31 cellular contexts compared by ENCODE assay signal in the genomic region with DNA sequence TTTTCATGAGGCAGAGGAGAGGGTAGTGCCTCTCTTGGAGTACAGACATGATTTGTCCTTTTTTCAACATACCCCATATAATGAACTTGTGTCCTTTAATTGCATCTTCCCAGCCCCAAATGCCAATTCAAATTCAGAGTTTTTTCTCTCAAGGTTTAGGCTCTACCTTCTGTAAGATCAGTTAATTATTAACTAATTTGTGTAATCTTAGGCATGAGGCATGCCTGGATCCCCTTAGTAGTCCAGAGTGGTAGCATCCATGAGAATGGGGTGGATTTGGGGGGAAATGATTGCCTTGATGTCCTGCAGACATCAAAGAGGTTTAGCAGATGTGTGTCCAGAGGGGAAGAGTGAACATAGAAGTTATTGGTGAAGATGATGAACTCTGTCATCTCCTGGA.
"Had no signal": no experiment of that assay in that cellular context is flagged by ENCODE, and none has a peak within 500 bp of the region (broad histone marks: within the 10 kb centered on the region; RNA-seq: fewer than 3 reads in every experiment).

No MANE protein-coding gene starts in this region.

- H3K9me3 ChIP-seq: ascending aorta, breast epithelium, colonic mucosa, esophagus squamous epithelium, gastroesophageal sphincter, heart right ventricle had no signal

- FAIRE-seq: endometrium, endothelial cell of umbilical vein had no signal

- H3K27me3 ChIP-seq: ascending aorta, breast epithelium, cardiac muscle cell, colonic mucosa, esophagus squamous epithelium, gastroesophageal sphincter, heart right ventricle had no signal

- DNase-seq: activated CD4-positive, alpha-beta memory T cell treated with anti-CD3 and anti-CD28 coated beads, Interleukin-2, amount 10 ng/mL, durations not matched to agents 7 days and 5 days; activated CD4-positive, alpha-beta T cell treated with anti-CD3 and anti-CD28 coated beads for 1 hour; activated CD4-positive, alpha-beta T cell treated with anti-CD3 and anti-CD28 coated beads for 4 hours; activated CD4-positive, alpha-beta T cell treated with anti-CD3 and anti-CD28 coated beads, Interleukin-2, amount 10 ng/mL, durations not matched to agents 7 days and 5 days; activated CD4-positive, alpha-beta T cell treated with anti-CD3 and anti-CD28 coated beads, Interleukin-2, amount 50 U/mL, for 4 hours; activated CD8-positive, alpha-beta memory T cell treated with anti-CD3 and anti-CD28 coated beads, Interleukin-2, amount 50 U/mL, for 48 hours; activated gamma-delta T cell; activated naive CD4-positive, alpha-beta T cell; activated naive CD4-positive, alpha-beta T cell treated with anti-CD3 and anti-CD28 coated beads, Interleukin-2, amount 10 ng/mL, durations not matched to agents 7 days and 5 days; activated naive CD8-positive, alpha-beta T cell treated with anti-CD3 and anti-CD28 coated beads, Interleukin-2, amount 10 ng/mL, durations not matched to agents 7 days and 5 days; activated T-cell treated with anti-CD3 and anti-CD28 coated beads for 4 hours; activated T-cell treated with anti-CD3 and anti-CD28 coated beads, Interleukin-2, amount 50 U/mL, for 24 hours; activated T-cell treated with anti-CD3 and anti-CD28 coated beads, Interleukin-2, amount 50 U/mL, for 72 hours; central memory CD4-positive, alpha-beta T cell; cerebellar nuclear complex; colonic mucosa; effector CD8-positive, alpha-beta T cell; esophagus squamous epithelium; foreskin melanocyte; heart right ventricle; T-helper 9 cell had no signal

- H3K4me1 ChIP-seq: ascending aorta, breast epithelium, colonic mucosa, esophagus squamous epithelium, gastroesophageal sphincter, heart right ventricle had no signal

- H3K4me3 ChIP-seq: ascending aorta, breast epithelium, cardiac muscle cell, colonic mucosa, esophagus squamous epithelium, gastroesophageal sphincter, heart right ventricle had no signal

- ATAC-seq: activated naive CD4-positive, alpha-beta T cell treated with anti-CD3 and anti-CD28 coated beads, Interleukin-2, amount 50 U/mL, for 72 hours; activated T-cell treated with anti-CD3 and anti-CD28 coated beads, Interleukin-2, amount 50 U/mL, for 72 hours; gastroesophageal sphincter; heart right ventricle; WTC11 had no signal

- H3K36me3 ChIP-seq: ascending aorta, breast epithelium, cardiac muscle cell, colonic mucosa, esophagus squamous epithelium, gastroesophageal sphincter, heart right ventricle had no signal

- H3K27ac ChIP-seq: ascending aorta, breast epithelium, cardiac muscle cell, colonic mucosa, epithelial cell of prostate, esophagus squamous epithelium, gastroesophageal sphincter, heart right ventricle, VCaP had no signal
